In genomic region chr2:61763605-61764034, GRCh38 we compare ENCODE assay signal across 1 cellular context.
TF ChIP-seq lines count a peak whose summit lies in the region.

No MANE protein-coding gene starts in this region.

TF ChIP-seq in HepG2, 621 proteins besides CTCF, POLR2A, EP300 and RAD21 (continued from another document and continues in another):
- no peak for TF ChIP-seq KIAA2018 (CRISPR knock-in tag; IDR thresholded peaks at IDR 0.05; ENCODE audit: borderline replicate concordance)
- TF ChIP-seq ZNF451 (CRISPR knock-in tag; IDR thresholded peaks at IDR 0.05): no peak
- TF ChIP-seq SRSF4 (IDR thresholded peaks at IDR 0.05; ENCODE audit: low read depth, low read length, poor library complexity, severe bottlenecking): no peak
- TF ChIP-seq DR1 (CRISPR knock-in tag; IDR thresholded peaks at IDR 0.05): no peak
- 0 out of 2 replicates have a peak, but pooled peaks have one; percentile 1 for TF ChIP-seq RXRA (CRISPR knock-in tag; IDR thresholded peaks at IDR 0.05)
- no peak for TF ChIP-seq LBX2 (CRISPR knock-in tag; IDR thresholded peaks at IDR 0.05; ENCODE audit: borderline replicate concordance)
- TF ChIP-seq PRMT3 (CRISPR knock-in tag; IDR thresholded peaks at IDR 0.05; ENCODE audit: borderline replicate concordance, low read depth): no peak
- no peak for TF ChIP-seq SALL2 (CRISPR knock-in tag; IDR thresholded peaks at IDR 0.05)
- TF ChIP-seq RELA (CRISPR knock-in tag; IDR thresholded peaks at IDR 0.05): no peak
- peak; percentile 79 for TF ChIP-seq CBX1 (IDR thresholded peaks at IDR 0.05; ENCODE audit: low read depth)
- no peak for TF ChIP-seq MAFG (CRISPR knock-in tag; IDR thresholded peaks at IDR 0.05)
- TF ChIP-seq TFDP1 (CRISPR knock-in tag; IDR thresholded peaks at IDR 0.05; ENCODE audit: borderline replicate concordance): peak; percentile 50; the same call in 1 of the 2 replicates
- TF ChIP-seq ZNF234 (CRISPR knock-in tag; conservative IDR thresholded peaks at IDR 0.05): no peak
- no peak for TF ChIP-seq RBM39 (IDR thresholded peaks at IDR 0.05; ENCODE audit: low read depth, low read length, poor library complexity, severe bottlenecking)
- TF ChIP-seq PAX8 (CRISPR knock-in tag; IDR thresholded peaks at IDR 0.05; ENCODE audit: borderline replicate concordance): no peak
- no peak for TF ChIP-seq ZNF674 (CRISPR knock-in tag; IDR thresholded peaks at IDR 0.05; ENCODE audit: low read depth)
- TF ChIP-seq ATAD3A (CRISPR knock-in tag; IDR thresholded peaks at IDR 0.05): no peak
- TF ChIP-seq AFF4 (CRISPR knock-in tag; IDR thresholded peaks at IDR 0.05): no peak
- no peak for TF ChIP-seq ZNF749 (CRISPR knock-in tag; IDR thresholded peaks at IDR 0.05; ENCODE audit: borderline replicate concordance)
- TF ChIP-seq ZEB1 (IDR thresholded peaks at IDR 0.05; ENCODE audit: insufficient replicate concordance, low read depth): no peak
- TF ChIP-seq ZBED4 (CRISPR knock-in tag; IDR thresholded peaks at IDR 0.05; ENCODE audit: borderline replicate concordance): no peak
- no peak; the same call in 1 of the 2 replicates for TF ChIP-seq ZNF12 (CRISPR knock-in tag; IDR thresholded peaks at IDR 0.05)
- no peak for TF ChIP-seq DRAP1 (CRISPR knock-in tag; IDR thresholded peaks at IDR 0.05)
- no peak for TF ChIP-seq RBFOX2 (IDR thresholded peaks at IDR 0.05; ENCODE audit: low read depth, low read length)
- TF ChIP-seq PRDM10 (CRISPR knock-in tag; IDR thresholded peaks at IDR 0.05; ENCODE audit: low read depth): no peak; the same call in 1 of the 2 replicates
- TF ChIP-seq TEF (CRISPR knock-in tag; IDR thresholded peaks at IDR 0.05): no peak
- no peak for TF ChIP-seq NFATC3 (CRISPR knock-in tag; IDR thresholded peaks at IDR 0.05)
- no peak for TF ChIP-seq ZNF33B (CRISPR knock-in tag; IDR thresholded peaks at IDR 0.05)
- no peak; the same call in 1 of the 2 replicates for TF ChIP-seq POGK (CRISPR knock-in tag; conservative IDR thresholded peaks at IDR 0.05)
- no peak for TF ChIP-seq FOXJ3 (CRISPR knock-in tag; IDR thresholded peaks at IDR 0.05; ENCODE audit: borderline replicate concordance)
- no peak for TF ChIP-seq ZNF350 (CRISPR knock-in tag; IDR thresholded peaks at IDR 0.05; ENCODE audit: borderline replicate concordance, low read depth)
